ENCODE assay signal across 9 cellular contexts in genomic region chr1:27152829-27153548, GRCh38. TPM values are rescaled to one million over a fixed set of nuclear protein-coding genes. Genes with fewer than 3 reads are reported as not detected.
DNase-seq lines count a peak whose midpoint lies in the region; ATAC-seq, FAIRE-seq and TF ChIP-seq lines count a peak whose summit lies in the region.
"Had no signal": no experiment of that assay in that cellular context is flagged by ENCODE, and none has a peak within 500 bp of the region (broad histone marks: within the 10 kb centered on the region; RNA-seq: fewer than 3 reads in every experiment).

No MANE protein-coding gene starts in this region.

- H3K9me3 Mint-ChIP-seq in Caco-2 (ENCODE audit: unreplicated experiment): no peaks in the 10 kb centered on the region

- H3K9me3 ChIP-seq in Caco-2: no peaks in the 10 kb centered on the region
- no peaks in the 10 kb centered on the region for H3K9me3 ChIP-seq in RWPE2 (ENCODE audit: severe bottlenecking)
- H3K9me3 ChIP-seq in esophagus (ENCODE audit: control insufficient read depth in 2 of 2, insufficient read depth in 1 of 2, low read depth in 1 of 2, low read length in 1 of 2): no peaks in the 10 kb centered on the region
- H3K9me3 ChIP-seq in pancreas: no peaks in the 10 kb centered on the region

- peak; percentile 48 for ATAC-seq in RWPE2 (ENCODE audit: low read depth)
- ATAC-seq in pancreas: no peak
- no peak for ATAC-seq in HG02840 (IDR thresholded peaks at IDR 0.05; ENCODE audit: low FRiP score, unreplicated experiment)
- no peak for ATAC-seq in esophagus mucosa

- CTCF ChIA-PET in Caco-2 (lab: Charles Lee): no interaction called here

- peaks cover 24% of the 10 kb centered on the region for H3K4me1 Mint-ChIP-seq in Caco-2 (ENCODE audit: low read depth, unreplicated experiment)

- no TSS peak for BruUV-seq in Caco-2 (replicated peaks; lab: Mats Ljungman, UMichigan)

- POLR2A ChIA-PET in Caco-2 (lab: Charles Lee): interaction anchor here (2.5 kb wide), 1 partner anchor 10 kb away, joined by 20 read pairs; no protein-coding TSS in a partner anchor

- 31 to 48% methylated on average over 2 of the region's 2 CpGs for WGBS in esophagus, 2 donors
- 57 to 61% methylated on average over 2 of the region's 2 CpGs for WGBS in pancreas, 2 donors

- DNase-seq in Caco-2: no peak
- no peak for DNase-seq in RWPE2 (ENCODE audit: low spot score)
- no peak for DNase-seq in pancreas
- no peak for DNase-seq in NCI-H1105 (lab: John Stamatoyannopoulos, UW)
- no peak for DNase-seq in A172 (ENCODE audit: low spot score)
- DNase-seq: NCI-H187 treated with DMSO at 0.1 percent for 48 hours had no signal

- TF ChIP-seq CTCF in Caco-2 (IDR thresholded peaks at IDR 0.05; ENCODE audit: insufficient read depth in 1 of 2, low read depth in 1 of 2, low read length in 1 of 2, severe bottlenecking in 1 of 2, unreplicated experiment in 1 of 2) (no peak), RWPE2 (IDR thresholded peaks at IDR 0.05; ENCODE audit: poor library complexity, severe bottlenecking) (no peak), pancreas (IDR thresholded peaks at IDR 0.05) (no peak)

- H3K27ac ChIP-seq in RWPE2 (ENCODE audit: poor library complexity, severe bottlenecking): peak overlapping the region; percentile 68
- peak overlapping the region; percentile 57 to 92 for H3K27ac ChIP-seq in esophagus (ENCODE audit: low read depth in 2 of 2, low read length in 1 of 2)
- H3K27ac ChIP-seq in pancreas: peak overlapping the region in 3 of 4 donors; percentile 38 to 48 (median 42)

- H3K36me3 Mint-ChIP-seq in Caco-2 (ENCODE audit: insufficient read depth, unreplicated experiment): peaks cover 18% of the 10 kb centered on the region

- H3K4me3 Mint-ChIP-seq in Caco-2 (ENCODE audit: unreplicated experiment): peak overlapping the region; percentile 91

- H3K27me3 ChIP-seq in Caco-2 (replicated peaks; ENCODE audit: control insufficient read depth, insufficient read depth, low read length) (no peaks in the 10 kb centered on the region), RWPE2 (ENCODE audit: insufficient read depth, poor library complexity, severe bottlenecking) (no peaks in the 10 kb centered on the region), esophagus (ENCODE audit: control insufficient read depth in 1 of 2, insufficient read depth in 2 of 2, low read length in 2 of 2) (no peaks in the 10 kb centered on the region), pancreas (no peaks in the 10 kb centered on the region)

- peak overlapping the region; percentile 89 for H3K27ac Mint-ChIP-seq in Caco-2 (ENCODE audit: unreplicated experiment)

- H3K4me3 ChIP-seq in Caco-2 (ENCODE audit: low read depth, low read length) (no peak overlapping the region), RWPE2 (ENCODE audit: severe bottlenecking) (peak overlapping the region; percentile 62), esophagus (ENCODE audit: low read depth in 1 of 2, low read length in 2 of 2) (peak overlapping the region; percentile 74 to 75), pancreas (peak overlapping the region in 3 of 4 donors; percentile 7 to 81 (median 12))

- H3K4me1 ChIP-seq in Caco-2 (peaks cover 7% of the 10 kb centered on the region), RWPE2 (ENCODE audit: insufficient read depth, poor library complexity, severe bottlenecking) (peaks cover 13% of the 10 kb centered on the region), esophagus (ENCODE audit: control insufficient read depth in 2 of 2, insufficient read depth in 2 of 2, low read length in 1 of 2) (peaks cover 9 to 14% of the 10 kb centered on the region in 2 donors), pancreas (peaks cover 10 to 30% (median 28%) of the 10 kb centered on the region in 3 donors)

- H3K36me3 ChIP-seq in Caco-2 (ENCODE audit: control insufficient read depth, insufficient read depth, low read length) (no peaks in the 10 kb centered on the region), RWPE2 (ENCODE audit: low read depth) (peaks cover 24% of the 10 kb centered on the region), esophagus (ENCODE audit: control insufficient read depth in 2 of 2, insufficient read depth in 2 of 2, low read length in 1 of 2) (no peaks in the 10 kb centered on the region), pancreas (no peaks in the 10 kb centered on the region)

- H3K27me3 Mint-ChIP-seq in Caco-2 (ENCODE audit: insufficient read depth, unreplicated experiment): no peaks in the 10 kb centered on the region

- intact Hi-C loops in Caco-2 (cut with micrococcal nuclease; ENCODE audit: unreplicated experiment): no loop called here
- intact Hi-C loops in pancreas (cut with DNase I): no loop called here

- no peak for FAIRE-seq in pancreas (lab: Jason Lieb, UNC)

RNA-seq across cellular contexts. Expression of gene SLC9A1, which starts 1.9 kb away (rescaled TPM):
- total RNA-seq in Caco-2 (2022): 28.9 and 31.0 TPM in 2 replicates
- polyA plus RNA-seq in esophagus: 10 to 100 TPM in 1 of 2 donors, 1 to 10 TPM in 1; 9.1 to 16.1 TPM
- total RNA-seq in pancreas: 10 to 100 TPM in 4 of 6 donors, 1 to 10 TPM in 2; 8.3 to 20.6 (median 11.1) TPM
- 10 to 100 TPM in 1 of 2 donors, 1 to 10 TPM in 1; 9.8 to 15.0 TPM for polyA plus RNA-seq in pancreas
- total RNA-seq in A172 (2014; rRNA removed; shearing (Covaris generic)): 2.3 and 5.2 TPM in 2 replicates
- 27.3 TPM for total RNA-seq in esophagus mucosa
